In the genomic region with DNA sequence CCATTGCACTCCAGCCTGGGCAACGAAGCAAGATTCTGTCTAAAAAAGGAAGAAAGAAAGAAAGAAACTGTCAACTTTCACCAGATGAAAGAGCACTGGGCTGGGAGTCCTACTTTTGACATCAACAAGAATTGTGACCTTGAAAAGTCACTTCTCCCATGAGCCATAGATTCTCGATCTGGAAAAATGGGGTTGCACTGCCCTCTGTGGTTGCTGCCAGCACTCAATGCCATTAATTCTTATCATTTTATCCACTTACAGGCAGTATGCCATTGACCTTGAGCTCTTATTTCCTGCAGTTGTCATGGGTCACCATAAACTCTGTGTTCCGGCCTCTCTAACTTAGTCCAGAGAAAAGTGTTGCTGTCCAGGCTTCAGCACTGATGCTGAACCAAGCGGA, we compare ENCODE assay signal across 11 cellular contexts.
DNase-seq lines count a peak whose midpoint lies in the region; ATAC-seq and TF ChIP-seq lines count a peak whose summit lies in the region.
"Had no signal": no experiment of that assay in that cellular context is flagged by ENCODE, and none has a peak within 500 bp of the region (broad histone marks: within the 10 kb centered on the region; RNA-seq: fewer than 3 reads in every experiment).

No MANE protein-coding gene starts in this region.

- H3K9ac ChIP-seq in neural progenitor cell, result no peak overlapping the region

- no peaks in the 10 kb centered on the region for H3K36me3 Mint-ChIP-seq in neural progenitor cell
- H3K36me3 Mint-ChIP-seq: memory B cell had no signal

- no peaks in the 10 kb centered on the region for H3K9me3 Mint-ChIP-seq in neural progenitor cell
- H3K9me3 Mint-ChIP-seq: memory B cell; T-helper 1 cell treated with Interleukin-12 subunit alpha and Interleukin-12 subunit beta and Interleukin-4 antibody, amounts not matched to agents 30 μg/mL and 1 μg/mL, for 36 hours had no signal

- H4K20me1 ChIP-seq in neural progenitor cell (ENCODE audit: low read depth), result no peaks in the 10 kb centered on the region

- H3K27ac Mint-ChIP-seq in neural progenitor cell, result no peak overlapping the region
- H3K27ac Mint-ChIP-seq: memory B cell; T-helper 1 cell treated with Interleukin-12 subunit alpha and Interleukin-12 subunit beta and Interleukin-4 antibody, amounts not matched to agents 30 μg/mL and 1 μg/mL, for 36 hours had no signal

- H3K4me3 ChIP-seq in esophagus muscularis mucosa (no peak overlapping the region), neural progenitor cell (no peak overlapping the region), esophagus squamous epithelium (no peak overlapping the region), tibial nerve (no peak overlapping the region)

- TF ChIP-seq EP300 in esophagus muscularis mucosa (IDR thresholded peaks at IDR 0.05) (no peak), tibial nerve (IDR thresholded peaks at IDR 0.05) (no peak)

- no peaks in the 10 kb centered on the region for H3K4me1 Mint-ChIP-seq in neural progenitor cell
- H3K4me1 Mint-ChIP-seq: memory B cell had no signal

- H2AFZ ChIP-seq in neural progenitor cell (replicated peaks), result no peak overlapping the region

- intact Hi-C loops in esophagus muscularis mucosa (cut with DNase I) (no loop called here), esophagus squamous epithelium (cut with DNase I) (no loop called here)

- H3K4me3 Mint-ChIP-seq in neural progenitor cell, result no peak overlapping the region
- H3K4me3 Mint-ChIP-seq: memory B cell; T-helper 1 cell treated with Interleukin-12 subunit alpha and Interleukin-12 subunit beta and Interleukin-4 antibody, amounts not matched to agents 30 μg/mL and 1 μg/mL, for 36 hours had no signal

- no peaks in the 10 kb centered on the region for H3K79me2 ChIP-seq in neural progenitor cell (ENCODE audit: low read depth)

- DNase-seq in EL (peak; percentile 23), OCI-M1 (lab: John Stamatoyannopoulos, UW) (peak; percentile 28), esophagus muscularis mucosa (ENCODE audit: extremely low spot score) (no peak), neural progenitor cell (ENCODE audit: low spot score) (no peak), ecto neural progenitor cell (ENCODE audit: low spot score) (no peak), esophagus squamous epithelium (lab: John Stamatoyannopoulos, UW) (no peak), tibial nerve (ENCODE audit: low spot score in 2 of 2) (no peak)
- DNase-seq: NCI-H526 treated with DMSO at 0.1 percent for 48 hours had no signal

- ATAC-seq in HG03457 (IDR thresholded peaks at IDR 0.05; ENCODE audit: unreplicated experiment), result no peak

- H3K27me3 ChIP-seq in esophagus muscularis mucosa (no peaks in the 10 kb centered on the region), neural progenitor cell (no peaks in the 10 kb centered on the region), esophagus squamous epithelium (no peaks in the 10 kb centered on the region), tibial nerve (no peaks in the 10 kb centered on the region)

- peaks cover 5 to 30% (median 20%) of the 10 kb centered on the region in 4 donors for H3K4me1 ChIP-seq in esophagus muscularis mucosa
- no peaks in the 10 kb centered on the region for H3K4me1 ChIP-seq in neural progenitor cell
- peaks cover 0 to 24% (median 0%) of the 10 kb centered on the region in 3 donors for H3K4me1 ChIP-seq in esophagus squamous epithelium
- H3K4me1 ChIP-seq in tibial nerve, result peaks cover 0 to 10% (median 2%) of the 10 kb centered on the region in 4 donors

- TF ChIP-seq POLR2A in esophagus muscularis mucosa (IDR thresholded peaks at IDR 0.05; ENCODE audit: low read depth) (no peak), esophagus squamous epithelium (IDR thresholded peaks at IDR 0.05) (no peak), tibial nerve (IDR thresholded peaks at IDR 0.05) (no peak)

- peaks cover 2% of the 10 kb centered on the region for H3K27me3 Mint-ChIP-seq in neural progenitor cell (ENCODE audit: insufficient read depth, low read depth)

- H3F3A ChIP-seq in neural progenitor cell (ENCODE audit: low read depth), result no peaks in the 10 kb centered on the region

- TF ChIP-seq CTCF in esophagus muscularis mucosa (IDR thresholded peaks at IDR 0.05) (peak in 2 of 3 experiments; percentile 13 to 20), neural progenitor cell (IDR thresholded peaks at IDR 0.05) (peak; percentile 25), esophagus squamous epithelium (IDR thresholded peaks at IDR 0.05) (peak in 2 of 6 experiments; percentile 10 to 25), tibial nerve (IDR thresholded peaks at IDR 0.05) (no peak)

- peaks cover 0 to 12% (median 2%) of the 10 kb centered on the region in 4 donors for H3K36me3 ChIP-seq in esophagus muscularis mucosa
- no peaks in the 10 kb centered on the region for H3K36me3 ChIP-seq in neural progenitor cell
- no peaks in the 10 kb centered on the region for H3K36me3 ChIP-seq in esophagus squamous epithelium
- peaks cover 0 to 20% (median 0%) of the 10 kb centered on the region in 3 donors for H3K36me3 ChIP-seq in tibial nerve

- H3K4me2 ChIP-seq in neural progenitor cell, result no peak overlapping the region

- 75% methylated on average over 4 of the region's 4 CpGs for WGBS in esophagus muscularis mucosa
- 43 to 56% methylated on average over 3 of the region's 4 CpGs for WGBS in esophagus squamous epithelium, 2 donors
- WGBS in tibial nerve, 2 donors, result 61 to 80% methylated on average over 4 of the region's 4 CpGs

- H3K27ac ChIP-seq in esophagus muscularis mucosa (replicated peaks in 1 of 4) (peak overlapping the region in 1 of 4 donors; percentile 7), neural progenitor cell (no peak overlapping the region), esophagus squamous epithelium (no peak overlapping the region), tibial nerve (no peak overlapping the region)

- H3K9me3 ChIP-seq in esophagus muscularis mucosa, result no peaks in the 10 kb centered on the region
- H3K9me3 ChIP-seq in neural progenitor cell (ENCODE audit: low read depth), result no peaks in the 10 kb centered on the region
- no peaks in the 10 kb centered on the region for H3K9me3 ChIP-seq in esophagus squamous epithelium
- H3K9me3 ChIP-seq in tibial nerve, result no peaks in the 10 kb centered on the region

Comparison
In these comparisons a context has a peak if more than half of its experiments do, and no peak if none do; other contexts are left out.
1. DNase-seq: peak in EL (single experiment) and OCI-M1 (single experiment); none in esophagus muscularis mucosa (single experiment), neural progenitor cell (single experiment), ecto neural progenitor cell (single experiment), esophagus squamous epithelium (single experiment) and tibial nerve (0 of 2).
2. CTCF ChIP-seq: peak in esophagus muscularis mucosa (2 of 3) and neural progenitor cell (single experiment); none in tibial nerve (0 of 5).